15 cellular contexts compared by ENCODE assay signal in the genomic region with DNA sequence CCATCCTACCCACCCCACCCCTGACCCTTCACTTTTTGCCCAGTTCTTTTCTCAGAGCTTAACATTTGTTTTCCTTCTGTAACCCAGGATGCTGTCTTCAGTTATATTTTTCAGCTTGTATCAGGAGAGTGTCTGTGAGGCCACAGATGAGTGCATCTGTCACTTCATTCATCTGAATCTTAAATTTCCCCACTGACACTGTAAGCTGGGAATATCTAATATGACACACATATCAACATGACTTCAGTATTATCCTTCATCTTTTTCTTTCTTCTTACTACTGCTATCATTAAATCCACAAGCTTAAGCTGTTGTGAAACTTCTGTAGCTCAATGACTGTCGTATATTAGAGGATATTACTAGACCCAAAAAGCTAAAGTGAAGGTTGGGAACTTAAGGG.
"Had no signal": no experiment of that assay in that cellular context is flagged by ENCODE, and none has a peak within 500 bp of the region (broad histone marks: within the 10 kb centered on the region; RNA-seq: fewer than 3 reads in every experiment).

No MANE protein-coding gene starts in this region.

- H3K27ac ChIP-seq: left lung had no signal

- H3K9me3 Mint-ChIP-seq: activated T-helper 1 cell treated with anti-CD3 and anti-CD28 coated beads, Interleukin-12 subunit alpha, Interleukin-12 subunit beta, Interleukin-2, Interleukin-4 antibody, amounts not matched to agents 30 ng/mL and 10 ng/mL and 1 ng/mL, durations not matched to agents 14 hours and 24 hours and 36 hours; naive thymus-derived CD8-positive, alpha-beta T cell; stimulated activated naive CD8-positive, alpha-beta T cell treated with anti-CD3 and anti-CD28 coated beads, Interleukin-15, amount 100 ng/mL, for 72 hours; T-helper 2 cell treated with Interferon-gamma antibody and Interleukin-4, amounts not matched to agents 5 μg/mL and 100 μg/mL, for 36 hours had no signal

- H3K27ac Mint-ChIP-seq: activated naive CD8-positive, alpha-beta T cell treated with anti-CD3 and anti-CD28 coated beads, Interleukin-2, amount 10 ng/mL, durations not matched to agents 7 days and 5 days; activated T-helper 1 cell treated with anti-CD3 and anti-CD28 coated beads, Interleukin-12 subunit alpha, Interleukin-12 subunit beta, Interleukin-2, Interleukin-4 antibody, amounts not matched to agents 30 ng/mL and 10 ng/mL and 1 ng/mL, durations not matched to agents 14 hours and 24 hours and 36 hours; stimulated activated naive CD8-positive, alpha-beta T cell treated with anti-CD3 and anti-CD28 coated beads, Interleukin-15, amount 100 ng/mL, for 72 hours; T-helper 2 cell treated with Interferon-gamma antibody and Interleukin-4, amounts not matched to agents 5 μg/mL and 100 μg/mL, for 36 hours had no signal

- H3K4me3 ChIP-seq: left lung, mucosa of descending colon had no signal

- DNase-seq: activated CD4-positive, alpha-beta T cell treated with anti-CD3 and anti-CD28 coated beads, Interleukin-2, amount 50 U/mL, for 4 hours; activated gamma-delta T cell treated with Interleukin-2 at 50 U/mL for 16 hours; activated naive CD8-positive, alpha-beta T cell treated with anti-CD3 and anti-CD28 coated beads, Interleukin-2, amount 10 ng/mL, durations not matched to agents 7 days and 5 days; aorta; cortex of kidney; head of caudate nucleus; kidney; left lung; mammary epithelial cell; mucosa of descending colon; naive thymus-derived CD8-positive, alpha-beta T cell; stimulated activated naive CD8-positive, alpha-beta T cell treated with anti-CD3 and anti-CD28 coated beads, Interleukin-15, amount 100 ng/mL, for 72 hours; trophoblast cell had no signal

- ATAC-seq: left lung; mucosa of descending colon; naive thymus-derived CD8-positive, alpha-beta T cell; stimulated activated naive CD8-positive, alpha-beta T cell treated with anti-CD3 and anti-CD28 coated beads, Interleukin-15, amount 100 ng/mL, for 72 hours had no signal

- H3K36me3 ChIP-seq: left lung had no signal

- H3K4me3 Mint-ChIP-seq: activated naive CD8-positive, alpha-beta T cell treated with anti-CD3 and anti-CD28 coated beads, Interleukin-2, amount 10 ng/mL, durations not matched to agents 7 days and 5 days; activated T-helper 1 cell treated with anti-CD3 and anti-CD28 coated beads, Interleukin-12 subunit alpha, Interleukin-12 subunit beta, Interleukin-2, Interleukin-4 antibody, amounts not matched to agents 30 ng/mL and 10 ng/mL and 1 ng/mL, durations not matched to agents 14 hours and 24 hours and 36 hours; naive thymus-derived CD8-positive, alpha-beta T cell; stimulated activated naive CD8-positive, alpha-beta T cell treated with anti-CD3 and anti-CD28 coated beads, Interleukin-15, amount 100 ng/mL, for 72 hours; T-helper 2 cell treated with Interferon-gamma antibody and Interleukin-4, amounts not matched to agents 5 μg/mL and 100 μg/mL, for 36 hours had no signal

- H3K9me3 ChIP-seq: left lung, mucosa of descending colon had no signal
